13 cellular contexts compared by ENCODE assay signal in genomic region chr3:19937459-19938362, GRCh38. TPM values are rescaled to one million over a fixed set of nuclear protein-coding genes. Genes with fewer than 3 reads are reported as not detected.
DNase-seq lines count a peak whose midpoint lies in the region; ATAC-seq and TF ChIP-seq lines count a peak whose summit lies in the region.
"Had no signal": no experiment of that assay in that cellular context is flagged by ENCODE, and none has a peak within 500 bp of the region (broad histone marks: within the 10 kb centered on the region; RNA-seq: fewer than 3 reads in every experiment).

No MANE protein-coding gene starts in this region.

- H3K27me3 ChIP-seq in DND-41 (ENCODE audit: insufficient read depth, low read length, poor library complexity): no peaks in the 10 kb centered on the region

- H3K4me3 Mint-ChIP-seq in activated T-cell treated with anti-CD3 and anti-CD28 coated beads, Interleukin-2, amount 50 U/mL, for 72 hours: peak overlapping the region; percentile 5

- ATAC-seq in DND-41 (ENCODE audit: insufficient read depth, low read depth) (0 out of 3 replicates have a peak, but pooled peaks have one; percentile 22), HG02642 (IDR thresholded peaks at IDR 0.05; ENCODE audit: poor library complexity, unreplicated experiment) (no peak)
- ATAC-seq in activated T-cell treated with anti-CD3 and anti-CD28 coated beads, Interleukin-2, amount 50 U/mL, for 72 hours (replicated peaks in 1 of 2): peak; percentile 93 to 95

- H3K9me3 Mint-ChIP-seq in activated T-cell treated with anti-CD3 and anti-CD28 coated beads, Interleukin-2, amount 50 U/mL, for 72 hours: no peaks in the 10 kb centered on the region

- no peak overlapping the region for H3K4me2 ChIP-seq in DND-41 (ENCODE audit: insufficient read depth, low read length)

- peaks cover 29% of the 10 kb centered on the region for H3K27me3 Mint-ChIP-seq in activated T-cell treated with anti-CD3 and anti-CD28 coated beads, Interleukin-2, amount 50 U/mL, for 72 hours (ENCODE audit: low read depth)

- no peak for DNase-seq in DND-41
- peak in 51 of 76 experiments; percentile 3 to 90 (median 63) for DNase-seq in HUDEP-2 (lab: John Stamatoyannopoulos, UW; ENCODE audit: unreplicated experiment in 76 of 76)
- DNase-seq in activated T-cell treated with anti-CD3 and anti-CD28 coated beads, Interleukin-2, amount 50 U/mL, for 72 hours: peak; percentile 30 to 35
- DNase-seq in iris pigment epithelial cell (ENCODE audit: low read depth): peak; percentile 72
- no peak for DNase-seq in ureter (ENCODE audit: low spot score)
- no peak for DNase-seq in AG20443 (ENCODE audit: low spot score)
- no peak for DNase-seq in caudate nucleus (lab: John Stamatoyannopoulos, UW)
- DNase-seq: hippocampal formation; NCI-H2029; nucleus accumbens; stimulated activated naive CD4-positive, alpha-beta T cell had no signal

- H3K9me3 ChIP-seq in DND-41 (ENCODE audit: insufficient read depth, low read length, severe bottlenecking): no peaks in the 10 kb centered on the region

- H3K27ac Mint-ChIP-seq in activated T-cell treated with anti-CD3 and anti-CD28 coated beads, Interleukin-2, amount 50 U/mL, for 72 hours: peak overlapping the region; percentile 23

- H3K4me1 ChIP-seq in DND-41 (ENCODE audit: insufficient read depth, low read length): no peaks in the 10 kb centered on the region

- H3K27ac ChIP-seq in DND-41 (ENCODE audit: low read length) (no peak overlapping the region), caudate nucleus (ENCODE audit: low read depth, low read length) (no peak overlapping the region)
- H3K27ac ChIP-seq: C4-2B had no signal

- no peak overlapping the region for H3K4me3 ChIP-seq in DND-41 (ENCODE audit: low read depth in 1 of 2, low read length in 2 of 2)

- H3K36me3 ChIP-seq in DND-41 (ENCODE audit: insufficient read depth, low read length): no peaks in the 10 kb centered on the region

- H2AFZ ChIP-seq in DND-41 (ENCODE audit: low read depth, low read length): no peak overlapping the region

- H3K9ac ChIP-seq in DND-41 (ENCODE audit: low read depth, low read length): no peak overlapping the region

- no peak for TF ChIP-seq CTCF in DND-41 (IDR thresholded peaks at IDR 0.05; ENCODE audit: borderline replicate concordance, extremely low read depth, low read length, poor library complexity, severe bottlenecking)

- H3K4me1 Mint-ChIP-seq in activated T-cell treated with anti-CD3 and anti-CD28 coated beads, Interleukin-2, amount 50 U/mL, for 72 hours (ENCODE audit: low read depth): peaks cover 47% of the 10 kb centered on the region

- H3K36me3 Mint-ChIP-seq in activated T-cell treated with anti-CD3 and anti-CD28 coated beads, Interleukin-2, amount 50 U/mL, for 72 hours (ENCODE audit: insufficient read depth in 2 of 2): peaks cover 6 to 8% of the 10 kb centered on the region in 2 donors

- H3K79me2 ChIP-seq in DND-41 (ENCODE audit: insufficient read depth, low read length): no peaks in the 10 kb centered on the region

- no peaks in the 10 kb centered on the region for H4K20me1 ChIP-seq in DND-41 (ENCODE audit: insufficient read depth, low read length)

RNA-seq across cellular contexts. Expression of gene EFHB, which starts 3.7 kb away (rescaled TPM):
- 1 to 10 TPM in 1 of 2 donors, under 1 TPM in 1; 0.89 to 1.8 TPM for total RNA-seq in activated T-cell treated with anti-CD3 and anti-CD28 coated beads, Interleukin-2, amount 50 U/mL, for 72 hours
- not detected for total RNA-seq in ureter

RNA-seq across cellular contexts. Expression of gene RAB5A, which starts 9.2 kb away (rescaled TPM):
- 10 to 100 TPM; 62.7 to 62.8 TPM for total RNA-seq in activated T-cell treated with anti-CD3 and anti-CD28 coated beads, Interleukin-2, amount 50 U/mL, for 72 hours
- total RNA-seq in ureter: 75.6 TPM

Comparison
In these comparisons a context has a peak if more than half of its experiments do, and no peak if none do; other contexts are left out.
1. DNase-seq: peak in HUDEP-2 (51 of 76), activated T-cell treated with anti-CD3 and anti-CD28 coated beads, Interleukin-2, amount 50 U/mL, for 72 hours (2 of 2) and iris pigment epithelial cell (single experiment); none in DND-41 (single experiment), ureter (single experiment), AG20443 (single experiment) and caudate nucleus (0 of 61).